Comparison of ENCODE assay signal across 26 cellular contexts in the genomic region with DNA sequence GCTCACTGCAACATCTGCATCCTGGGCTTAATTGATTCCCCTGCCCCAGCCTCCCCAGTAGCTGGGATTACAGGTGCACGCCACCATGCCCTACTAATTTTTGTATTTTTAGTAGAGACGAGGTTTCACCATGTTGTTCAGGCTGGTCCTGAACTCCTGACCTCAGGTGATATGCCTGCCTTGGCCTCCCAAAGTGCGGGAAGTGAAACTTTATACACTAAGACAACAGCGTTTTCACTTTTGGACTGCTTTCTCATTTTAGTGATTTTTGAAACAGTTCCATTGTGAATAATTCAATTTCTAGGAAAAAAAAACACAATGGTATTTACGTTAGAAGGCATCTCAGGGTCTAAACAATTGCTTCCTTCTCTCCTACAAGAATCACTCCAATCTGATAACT. TPM values are rescaled to one million over a fixed set of nuclear protein-coding genes. Genes with fewer than 3 reads are reported as not detected.
A peak's percentile ranks its signal among the peaks of the same experiment; 100 is the strongest.
DNase-seq lines count a peak whose midpoint lies in the region; ATAC-seq, FAIRE-seq and TF ChIP-seq lines count a peak whose summit lies in the region.
"Had no signal": no experiment of that assay in that cellular context is flagged by ENCODE, and none has a peak within 500 bp of the region (broad histone marks: within the 10 kb centered on the region; RNA-seq: fewer than 3 reads in every experiment).

No MANE protein-coding gene starts in this region.

- H3K27ac Mint-ChIP-seq in naive B cell, result peak overlapping the region in 5 of 6 donors; percentile 4 to 40 (median 26)
- H3K27ac Mint-ChIP-seq: CD8-positive, alpha-beta T cell; GM23338; HFFc6 had no signal

- H3K9me3 ChIP-seq in BLaER1, result no peaks in the 10 kb centered on the region
- H3K9me3 ChIP-seq: Caco-2 had no signal

- no peaks in the 10 kb centered on the region for H3K36me3 ChIP-seq in BLaER1

- H4K20me1 ChIP-seq in BLaER1, result no peaks in the 10 kb centered on the region

- H3K4me3 ChIP-seq in BLaER1, result no peak overlapping the region
- H3K4me3 ChIP-seq: GM23338 had no signal

- peaks cover 0 to 7% (median 0%) of the 10 kb centered on the region in 7 donors for H3K9me3 Mint-ChIP-seq in naive B cell
- H3K9me3 Mint-ChIP-seq: CD8-positive, alpha-beta T cell; GM23338; H9; HFFc6 had no signal

- DNase-seq in GM12892 (ENCODE audit: insufficient read length), result no peak
- DNase-seq in RPMI8226, result peak; percentile 73
- DNase-seq in naive B cell, result no peak
- no peak for DNase-seq in CD1c-positive myeloid dendritic cell (ENCODE audit: extremely low spot score)
- no peak for DNase-seq in NCI-H446 (lab: John Stamatoyannopoulos, UW)
- DNase-seq: C1 segment of cervical spinal cord; Caco-2; CD8-positive, alpha-beta T cell; EL; GDM1; H9; HFFc6; NCI-H1048; NCI-H1417; NCI-H1694; NCI-H2081; NCI-H2171 treated with DMSO at 0.1 percent for 48 hours; NCI-H345; NCI-H524 treated with DMSO at 0.1 percent for 48 hours; NCI-H774; NK-92 treated with Interleukin-12 subunit alpha and Interleukin-12 subunit beta, amount 100 ng/mL, for 24 hours; SHP77 had no signal

- H3K4me1 Mint-ChIP-seq in naive B cell, result peaks cover 23 to 31% (median 28%) of the 10 kb centered on the region in 3 donors

- H3K9ac ChIP-seq in BLaER1, result no peak overlapping the region

- H3K36me3 Mint-ChIP-seq in naive B cell, result no peaks in the 10 kb centered on the region
- H3K36me3 Mint-ChIP-seq: CD8-positive, alpha-beta T cell had no signal

- no peak for ATAC-seq in naive B cell (ENCODE audit: low read depth in 2 of 2)
- ATAC-seq in HG02938 (IDR thresholded peaks at IDR 0.05; ENCODE audit: unreplicated experiment), result no peak
- ATAC-seq: CD8-positive, alpha-beta T cell; GM23338 had no signal

- peaks cover 39% of the 10 kb centered on the region for H3K4me1 ChIP-seq in BLaER1
- H3K4me1 ChIP-seq: Caco-2 had no signal

- H3K4me3 Mint-ChIP-seq in naive B cell, result peak overlapping the region in 1 of 8 donors; percentile 52
- H3K4me3 Mint-ChIP-seq: CD8-positive, alpha-beta T cell; GM23338; H9; HFFc6 had no signal

- H3K27ac ChIP-seq in BLaER1, result no peak overlapping the region
- H3K27ac ChIP-seq: RWPE1 had no signal

- no peaks in the 10 kb centered on the region for H3K27me3 ChIP-seq in BLaER1

- peak overlapping the region; percentile 8; the same call in 1 of the 2 replicates for H3K4me2 ChIP-seq in BLaER1
- H3K4me2 ChIP-seq: GM23338 had no signal

- peak; percentile 38 for FAIRE-seq in GM12892 (lab: Jason Lieb, UNC)

- no peaks in the 10 kb centered on the region for H3K27me3 Mint-ChIP-seq in naive B cell

- no peak for TF ChIP-seq POLR2A in GM12892 (IDR thresholded peaks at IDR 0.05; ENCODE audit: low read depth, low read length)

RNA-seq across cellular contexts. Expression of a gene that starts 11.8 kb away (rescaled TPM):
- polyA plus RNA-seq in GM12892 (2012; ENCODE audit: missing spikeins), result 141 TPM
- 100 to 1,000 TPM in 5 of 6 donors, 10 to 100 TPM in 1; 96.3 to 134 (median 115) TPM for polyA plus RNA-seq in naive B cell (ENCODE audit: low read depth in 6 of 6)
